In genomic region chr6:37209461-37210205, GRCh38 we compare ENCODE assay signal across 9 cellular contexts. TPM values are rescaled to one million over a fixed set of nuclear protein-coding genes. Genes with fewer than 3 reads are reported as not detected.
DNase-seq lines count a peak whose midpoint lies in the region; ATAC-seq and TF ChIP-seq lines count a peak whose summit lies in the region.
"Had no signal": no experiment of that assay in that cellular context is flagged by ENCODE, and none has a peak within 500 bp of the region (broad histone marks: within the 10 kb centered on the region; RNA-seq: fewer than 3 reads in every experiment).

No MANE protein-coding gene starts in this region.

- 84 to 88% (median 85%) methylated on average over 12 of the region's 12 CpGs for WGBS in spleen, 5 donors

- H3K27me3 Mint-ChIP-seq in activated naive CD4-positive, alpha-beta T cell treated with anti-CD3 and anti-CD28 coated beads, Interleukin-2, amount 50 U/mL, for 24 hours, result no peaks in the 10 kb centered on the region

- intact Hi-C loops in spleen (cut with DNase I; ENCODE audit: low total_unique reads), result loop anchor here (2.0 to 10.0 kb wide), 3 partner anchors 191 to 445 kb away; partner anchors contain the start of gene C6orf89

- peak in 1 of 11 experiments; percentile 6 for TF ChIP-seq CTCF in spleen (IDR thresholded peaks at IDR 0.05 in 8 of 11, conservative IDR thresholded peaks at IDR 0.05 in 3 of 11)

- no peaks in the 10 kb centered on the region for H3K27me3 ChIP-seq in spleen (replicated peaks in 1 of 7)

- H3K36me3 Mint-ChIP-seq in activated naive CD4-positive, alpha-beta T cell treated with anti-CD3 and anti-CD28 coated beads, Interleukin-2, amount 50 U/mL, for 24 hours, result no peaks in the 10 kb centered on the region

- H3K4me1 Mint-ChIP-seq in activated naive CD4-positive, alpha-beta T cell treated with anti-CD3 and anti-CD28 coated beads, Interleukin-2, amount 50 U/mL, for 24 hours, result peaks cover 48% of the 10 kb centered on the region

- peaks cover 0 to 61% (median 29%) of the 10 kb centered on the region in 6 donors for H3K4me1 ChIP-seq in spleen
- H3K4me1 ChIP-seq: parathyroid adenoma had no signal

- peak overlapping the region; percentile 53 for H3K4me3 Mint-ChIP-seq in activated naive CD4-positive, alpha-beta T cell treated with anti-CD3 and anti-CD28 coated beads, Interleukin-2, amount 50 U/mL, for 24 hours

- DNase-seq in activated CD4-positive, alpha-beta T cell treated with anti-CD3 and anti-CD28 coated beads, Interleukin-2, amount 50 U/mL, for 48 hours, result peak; percentile 46 to 58
- DNase-seq in spleen (no peak), hepatic stellate cell (ENCODE audit: low spot score) (no peak), iPS-NIHi7 (ENCODE audit: extremely low spot score) (no peak)

- ATAC-seq in GM21360 (IDR thresholded peaks at IDR 0.05; ENCODE audit: unreplicated experiment), result no peak
- no peak for ATAC-seq in HG02852 (IDR thresholded peaks at IDR 0.05; ENCODE audit: unreplicated experiment)

- H3K27ac Mint-ChIP-seq in activated naive CD4-positive, alpha-beta T cell treated with anti-CD3 and anti-CD28 coated beads, Interleukin-2, amount 50 U/mL, for 24 hours, result peak overlapping the region; percentile 90

- no peaks in the 10 kb centered on the region for H3K9me3 Mint-ChIP-seq in activated naive CD4-positive, alpha-beta T cell treated with anti-CD3 and anti-CD28 coated beads, Interleukin-2, amount 50 U/mL, for 24 hours

- no peak for TF ChIP-seq POLR2A in spleen (IDR thresholded peaks at IDR 0.05)

- H3K4me3 ChIP-seq in spleen, result no peak overlapping the region

- peak overlapping the region; percentile 85 for H3K27ac ChIP-seq in KOPT-K1 (ENCODE audit: low read depth, low read length, poor library complexity, severe bottlenecking)
- H3K27ac ChIP-seq in spleen, result peak overlapping the region in 5 of 8 donors; percentile 19 to 70 (median 62)
- H3K27ac ChIP-seq: parathyroid adenoma had no signal

- H3K36me3 ChIP-seq in KOPT-K1 (ENCODE audit: insufficient read depth, low read length), result no peaks in the 10 kb centered on the region
- H3K36me3 ChIP-seq in spleen, result no peaks in the 10 kb centered on the region

- H3K9me3 ChIP-seq in KOPT-K1 (ENCODE audit: insufficient read depth, low read length, poor library complexity, severe bottlenecking), result no peaks in the 10 kb centered on the region
- H3K9me3 ChIP-seq in spleen, result no peaks in the 10 kb centered on the region

RNA-seq across cellular contexts. Expression of gene PIM1, which starts 39.7 kb away (rescaled TPM):
- 100 to 1,000 TPM in 3 of 7 donors, 10 to 100 TPM in 4; 34.8 to 176 (median 91.5) TPM for total RNA-seq in spleen
- 10 to 100 TPM; 22.1 to 37.3 (median 22.3) TPM for polyA plus RNA-seq in spleen

RNA-seq across cellular contexts. Expression of gene TBC1D22B, which starts 47.9 kb away (rescaled TPM):
- total RNA-seq in spleen, result 10 to 100 TPM in 4 of 7 donors, 1 to 10 TPM in 3; 8.7 to 12.7 (median 10.7) TPM
- 1 to 10 TPM; 4.2 to 6.1 (median 4.7) TPM for polyA plus RNA-seq in spleen

RNA-seq across cellular contexts. Expression of gene TMEM217, which starts 48.3 kb away (rescaled TPM):
- total RNA-seq in spleen, result 1 to 10 TPM in 1 of 7 donors, under 1 TPM in 4, not detected in 2; 0.32 to 2.3 (median 0.84) TPM
- under 1 TPM; 0.58 to 0.91 (median 0.74) TPM for polyA plus RNA-seq in spleen

Comparison
In these comparisons a context has a peak if more than half of its experiments do, and no peak if none do; other contexts are left out.
1. DNase-seq: peak in activated CD4-positive, alpha-beta T cell treated with anti-CD3 and anti-CD28 coated beads, Interleukin-2, amount 50 U/mL, for 48 hours (2 of 2); none in spleen (single experiment), hepatic stellate cell (single experiment) and iPS-NIHi7 (single experiment).